Comparison of ENCODE assay signal across 9 cellular contexts in the genomic region with DNA sequence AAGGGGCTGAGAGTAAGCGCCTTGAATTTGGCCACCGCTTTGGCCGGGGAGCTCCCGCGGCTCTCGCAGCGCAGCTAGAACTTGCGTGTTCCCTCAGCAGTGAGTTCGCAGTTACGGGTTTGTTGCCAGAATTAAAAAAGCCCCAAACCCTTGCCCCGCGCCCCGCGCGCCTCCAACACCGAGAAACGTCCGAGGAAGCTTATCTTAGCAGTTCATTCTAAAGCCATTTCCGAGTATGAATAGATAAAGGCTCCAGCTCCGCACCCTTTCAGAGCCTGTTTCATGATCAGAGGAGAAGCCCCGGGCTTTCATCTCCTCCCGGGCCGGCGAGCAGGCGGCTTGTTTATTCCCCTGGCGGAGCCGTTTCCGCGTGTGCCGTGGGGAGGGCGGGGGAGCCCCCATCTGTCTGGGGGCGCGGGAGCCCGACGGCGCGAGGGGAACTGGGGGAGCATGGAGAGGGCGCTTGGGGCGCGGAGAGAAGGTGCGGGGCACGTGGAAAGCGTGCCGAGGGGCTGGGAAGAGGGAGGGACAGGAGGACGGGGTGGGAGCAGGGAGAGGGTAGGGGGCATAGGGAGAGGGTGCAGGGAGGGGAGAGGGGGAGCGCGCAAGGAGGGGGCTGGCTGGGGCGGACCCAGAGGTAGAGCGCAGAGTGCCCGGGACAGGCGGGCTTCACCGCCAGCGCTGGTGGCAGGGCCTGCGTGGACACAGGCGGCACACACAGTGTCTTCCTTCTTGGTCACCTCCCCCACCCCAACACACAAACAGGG. TPM values are rescaled to one million over a fixed set of nuclear protein-coding genes. Genes with fewer than 3 reads are reported as not detected.
DNase-seq lines count a peak whose midpoint lies in the region; ATAC-seq and TF ChIP-seq lines count a peak whose summit lies in the region.
"Had no signal": no experiment of that assay in that cellular context is flagged by ENCODE, and none has a peak within 500 bp of the region (broad histone marks: within the 10 kb centered on the region; RNA-seq: fewer than 3 reads in every experiment).

No MANE protein-coding gene starts in this region.

- peaks cover 13 to 82% (median 66%) of the 10 kb centered on the region in 3 donors for H3K27me3 ChIP-seq in stomach

- H3K27me3 Mint-ChIP-seq in activated T-cell treated with anti-CD3 and anti-CD28 coated beads, Interleukin-2, amount 50 U/mL, for 24 hours: peaks cover 82% of the 10 kb centered on the region
- H3K27me3 Mint-ChIP-seq in T-helper 17 cell: peaks cover 89% of the 10 kb centered on the region

- 4 to 8% (median 6%) methylated on average over 43 to 55 of the region's 55 CpGs for WGBS in stomach, 5 donors

- H3K9me3 Mint-ChIP-seq in activated T-cell treated with anti-CD3 and anti-CD28 coated beads, Interleukin-2, amount 50 U/mL, for 24 hours: no peaks in the 10 kb centered on the region

- ATAC-seq in T-helper 17 cell (no peak), left colon (peak; percentile 58), GM18511 (IDR thresholded peaks at IDR 0.05; ENCODE audit: unreplicated experiment) (no peak)

- no peak overlapping the region for H3K27ac Mint-ChIP-seq in activated T-cell treated with anti-CD3 and anti-CD28 coated beads, Interleukin-2, amount 50 U/mL, for 24 hours
- H3K27ac Mint-ChIP-seq in T-helper 17 cell: no peak overlapping the region

- H3K27ac ChIP-seq in stomach: no peak overlapping the region

- peak; percentile 27 for DNase-seq in activated T-cell treated with anti-CD3 and anti-CD28 coated beads, Interleukin-2, amount 50 U/mL, for 24 hours
- DNase-seq in activated T-cell treated with anti-CD3 and anti-CD28 coated beads, Interleukin-2, amount 50 U/mL, for 1 hour: no peak
- DNase-seq in T-helper 17 cell (no peak), left colon (no peak), stomach (no peak), T1000 (lab: John Stamatoyannopoulos, UW) (no peak), NCI-H82 (lab: John Stamatoyannopoulos, UW) (no peak)
- DNase-seq: dermis blood vessel endothelial cell had no signal

- peaks cover 28% of the 10 kb centered on the region for H3K4me1 Mint-ChIP-seq in activated T-cell treated with anti-CD3 and anti-CD28 coated beads, Interleukin-2, amount 50 U/mL, for 24 hours (ENCODE audit: low read depth)
- peaks cover 21% of the 10 kb centered on the region for H3K4me1 Mint-ChIP-seq in T-helper 17 cell

- H3K4me3 Mint-ChIP-seq in activated T-cell treated with anti-CD3 and anti-CD28 coated beads, Interleukin-2, amount 50 U/mL, for 24 hours: peak overlapping the region; percentile 44
- peak overlapping the region; percentile 49 for H3K4me3 Mint-ChIP-seq in T-helper 17 cell

- TF ChIP-seq POLR2A in stomach (IDR thresholded peaks at IDR 0.05): no peak

- no peaks in the 10 kb centered on the region for H3K36me3 Mint-ChIP-seq in activated T-cell treated with anti-CD3 and anti-CD28 coated beads, Interleukin-2, amount 50 U/mL, for 24 hours (ENCODE audit: low read depth)
- H3K36me3 Mint-ChIP-seq in T-helper 17 cell (ENCODE audit: low read depth): peaks cover 14% of the 10 kb centered on the region

- intact Hi-C loops in left colon (cut with DNase I, micrococcal nuclease): no loop called here
- intact Hi-C loops in stomach (cut with DNase I; ENCODE audit: low total_unique reads): no loop called here

- H3K9me3 ChIP-seq in T-helper 17 cell (ENCODE audit: control insufficient read depth, low read length, poor library complexity, severe bottlenecking) (no peaks in the 10 kb centered on the region), stomach (no peaks in the 10 kb centered on the region)

- TF ChIP-seq EP300 in stomach (IDR thresholded peaks at IDR 0.05): no peak

- peak overlapping the region in 3 of 4 donors; percentile 19 to 31 (median 19) for H3K4me3 ChIP-seq in stomach

- H3K36me3 ChIP-seq in stomach: no peaks in the 10 kb centered on the region

- peaks cover 15 to 31% (median 20%) of the 10 kb centered on the region in 4 donors for H3K4me1 ChIP-seq in stomach

- no peak for TF ChIP-seq CTCF in stomach (IDR thresholded peaks at IDR 0.05)

RNA-seq across cellular contexts. Expression of gene TBX4, which starts 9.9 kb away (rescaled TPM):
- total RNA-seq in T-helper 17 cell (not detected), left colon (not detected), stomach (under 1 TPM in 1 of 5 donors, not detected in 4; 0.73 TPM)
- under 1 TPM in 1 of 3 donors, not detected in 2; 0.08 TPM for polyA plus RNA-seq in stomach
- total RNA-seq: dermis blood vessel endothelial cell had no signal
